ENCODE assay signal across 2 cellular contexts in the genomic region with DNA sequence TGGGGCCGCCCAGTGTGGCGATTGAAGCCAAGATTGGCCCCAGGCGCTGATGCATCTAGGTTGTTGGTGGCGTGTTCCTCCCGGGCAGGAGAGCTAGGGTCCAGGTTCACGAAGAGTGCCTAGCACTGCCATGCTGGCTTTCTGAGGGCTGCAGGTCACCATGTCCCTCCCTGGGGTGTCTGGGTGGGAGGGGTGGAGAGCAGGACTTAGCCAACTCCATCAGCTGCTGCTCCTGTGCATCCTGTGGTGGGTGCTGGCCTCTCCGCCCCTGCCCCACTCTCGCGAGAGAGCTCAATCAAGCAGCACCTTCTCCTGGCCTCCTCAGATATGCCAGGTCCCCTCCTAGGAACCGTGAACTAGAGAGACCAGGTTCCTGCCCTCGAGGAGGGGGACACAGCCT.
TF ChIP-seq lines count a peak whose summit lies in the region.

No MANE protein-coding gene starts in this region.

TF ChIP-seq in SK-N-SH, 30 proteins besides CTCF, POLR2A, EP300 and RAD21 (continued from another document):
- TF ChIP-seq TAF1 (IDR thresholded peaks at IDR 0.05; ENCODE audit: borderline replicate concordance, low read depth, low read length) (no peak), RCOR1 (IDR thresholded peaks at IDR 0.05; ENCODE audit: low read length) (no peak), YY1 (IDR thresholded peaks at IDR 0.05; ENCODE audit: low read depth) (no peak), RXRA (IDR thresholded peaks at IDR 0.05; ENCODE audit: borderline replicate concordance, low read depth) (no peak), CHD2 (IDR thresholded peaks at IDR 0.05; ENCODE audit: low read length, partially characterized antibody) (no peak), GATA2 (CRISPR knock-in tag; IDR thresholded peaks at IDR 0.05) (no peak), RFX5 (IDR thresholded peaks at IDR 0.05; ENCODE audit: low read length) (no peak), TCF12 (IDR thresholded peaks at IDR 0.05) (no peak), TEAD4 (IDR thresholded peaks at IDR 0.05; ENCODE audit: borderline replicate concordance, insufficient read depth) (no peak), SIN3A (IDR thresholded peaks at IDR 0.05; ENCODE audit: borderline replicate concordance, low read depth, low read length) (no peak)
- TF ChIP-seq, protein P1, sequence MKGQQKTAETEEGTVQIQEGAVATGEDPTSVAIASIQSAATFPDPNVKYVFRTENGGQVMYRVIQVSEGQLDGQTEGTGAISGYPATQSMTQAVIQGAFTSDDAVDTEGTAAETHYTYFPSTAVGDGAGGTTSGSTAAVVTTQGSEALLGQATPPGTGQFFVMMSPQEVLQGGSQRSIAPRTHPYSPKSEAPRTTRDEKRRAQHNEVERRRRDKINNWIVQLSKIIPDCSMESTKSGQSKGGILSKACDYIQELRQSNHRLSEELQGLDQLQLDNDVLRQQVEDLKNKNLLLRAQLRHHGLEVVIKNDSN (IDR thresholded peaks at IDR 0.05; ENCODE audit: borderline replicate concordance, low read depth) = no peak
- TF ChIP-seq, protein P2, sequence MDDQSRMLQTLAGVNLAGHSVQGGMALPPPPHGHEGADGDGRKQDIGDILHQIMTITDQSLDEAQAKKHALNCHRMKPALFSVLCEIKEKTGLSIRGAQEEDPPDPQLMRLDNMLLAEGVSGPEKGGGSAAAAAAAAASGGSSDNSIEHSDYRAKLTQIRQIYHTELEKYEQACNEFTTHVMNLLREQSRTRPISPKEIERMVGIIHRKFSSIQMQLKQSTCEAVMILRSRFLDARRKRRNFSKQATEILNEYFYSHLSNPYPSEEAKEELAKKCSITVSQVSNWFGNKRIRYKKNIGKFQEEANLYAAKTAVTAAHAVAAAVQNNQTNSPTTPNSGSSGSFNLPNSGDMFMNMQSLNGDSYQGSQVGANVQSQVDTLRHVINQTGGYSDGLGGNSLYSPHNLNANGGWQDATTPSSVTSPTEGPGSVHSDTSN (IDR thresholded peaks at IDR 0.05) = no peak
- TF ChIP-seq, protein P3, sequence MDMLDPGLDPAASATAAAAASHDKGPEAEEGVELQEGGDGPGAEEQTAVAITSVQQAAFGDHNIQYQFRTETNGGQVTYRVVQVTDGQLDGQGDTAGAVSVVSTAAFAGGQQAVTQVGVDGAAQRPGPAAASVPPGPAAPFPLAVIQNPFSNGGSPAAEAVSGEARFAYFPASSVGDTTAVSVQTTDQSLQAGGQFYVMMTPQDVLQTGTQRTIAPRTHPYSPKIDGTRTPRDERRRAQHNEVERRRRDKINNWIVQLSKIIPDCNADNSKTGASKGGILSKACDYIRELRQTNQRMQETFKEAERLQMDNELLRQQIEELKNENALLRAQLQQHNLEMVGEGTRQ (IDR thresholded peaks at IDR 0.05; ENCODE audit: borderline replicate concordance, low read depth, low read length) = no peak
- TF ChIP-seq, protein P4, sequence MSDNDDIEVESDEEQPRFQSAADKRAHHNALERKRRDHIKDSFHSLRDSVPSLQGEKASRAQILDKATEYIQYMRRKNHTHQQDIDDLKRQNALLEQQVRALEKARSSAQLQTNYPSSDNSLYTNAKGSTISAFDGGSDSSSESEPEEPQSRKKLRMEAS (IDR thresholded peaks at IDR 0.05; ENCODE audit: low read depth) = no peak

TF ChIP-seq in SK-N-SH treated with all-trans-retinoic acid at 6 μM for 48 hours, 23 proteins besides CTCF, POLR2A, EP300 and RAD21 (continued from another document):
- TF ChIP-seq, protein P5, sequence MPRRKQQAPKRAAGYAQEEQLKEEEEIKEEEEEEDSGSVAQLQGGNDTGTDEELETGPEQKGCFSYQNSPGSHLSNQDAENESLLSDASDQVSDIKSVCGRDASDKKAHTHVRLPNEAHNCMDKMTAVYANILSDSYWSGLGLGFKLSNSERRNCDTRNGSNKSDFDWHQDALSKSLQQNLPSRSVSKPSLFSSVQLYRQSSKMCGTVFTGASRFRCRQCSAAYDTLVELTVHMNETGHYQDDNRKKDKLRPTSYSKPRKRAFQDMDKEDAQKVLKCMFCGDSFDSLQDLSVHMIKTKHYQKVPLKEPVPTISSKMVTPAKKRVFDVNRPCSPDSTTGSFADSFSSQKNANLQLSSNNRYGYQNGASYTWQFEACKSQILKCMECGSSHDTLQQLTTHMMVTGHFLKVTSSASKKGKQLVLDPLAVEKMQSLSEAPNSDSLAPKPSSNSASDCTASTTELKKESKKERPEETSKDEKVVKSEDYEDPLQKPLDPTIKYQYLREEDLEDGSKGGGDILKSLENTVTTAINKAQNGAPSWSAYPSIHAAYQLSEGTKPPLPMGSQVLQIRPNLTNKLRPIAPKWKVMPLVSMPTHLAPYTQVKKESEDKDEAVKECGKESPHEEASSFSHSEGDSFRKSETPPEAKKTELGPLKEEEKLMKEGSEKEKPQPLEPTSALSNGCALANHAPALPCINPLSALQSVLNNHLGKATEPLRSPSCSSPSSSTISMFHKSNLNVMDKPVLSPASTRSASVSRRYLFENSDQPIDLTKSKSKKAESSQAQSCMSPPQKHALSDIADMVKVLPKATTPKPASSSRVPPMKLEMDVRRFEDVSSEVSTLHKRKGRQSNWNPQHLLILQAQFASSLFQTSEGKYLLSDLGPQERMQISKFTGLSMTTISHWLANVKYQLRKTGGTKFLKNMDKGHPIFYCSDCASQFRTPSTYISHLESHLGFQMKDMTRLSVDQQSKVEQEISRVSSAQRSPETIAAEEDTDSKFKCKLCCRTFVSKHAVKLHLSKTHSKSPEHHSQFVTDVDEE (CRISPR knock-in tag; IDR thresholded peaks at IDR 0.05) = no peak
- TF ChIP-seq ARNTL (CRISPR knock-in tag; IDR thresholded peaks at IDR 0.05; ENCODE audit: borderline replicate concordance, low read depth) (no peak), PPARA (CRISPR knock-in tag; IDR thresholded peaks at IDR 0.05; ENCODE audit: borderline replicate concordance) (no peak), TCF4 (CRISPR knock-in tag; IDR thresholded peaks at IDR 0.05; ENCODE audit: borderline replicate concordance) (no peak)
